Comparison of ENCODE assay signal across 16 cellular contexts in the genomic region with DNA sequence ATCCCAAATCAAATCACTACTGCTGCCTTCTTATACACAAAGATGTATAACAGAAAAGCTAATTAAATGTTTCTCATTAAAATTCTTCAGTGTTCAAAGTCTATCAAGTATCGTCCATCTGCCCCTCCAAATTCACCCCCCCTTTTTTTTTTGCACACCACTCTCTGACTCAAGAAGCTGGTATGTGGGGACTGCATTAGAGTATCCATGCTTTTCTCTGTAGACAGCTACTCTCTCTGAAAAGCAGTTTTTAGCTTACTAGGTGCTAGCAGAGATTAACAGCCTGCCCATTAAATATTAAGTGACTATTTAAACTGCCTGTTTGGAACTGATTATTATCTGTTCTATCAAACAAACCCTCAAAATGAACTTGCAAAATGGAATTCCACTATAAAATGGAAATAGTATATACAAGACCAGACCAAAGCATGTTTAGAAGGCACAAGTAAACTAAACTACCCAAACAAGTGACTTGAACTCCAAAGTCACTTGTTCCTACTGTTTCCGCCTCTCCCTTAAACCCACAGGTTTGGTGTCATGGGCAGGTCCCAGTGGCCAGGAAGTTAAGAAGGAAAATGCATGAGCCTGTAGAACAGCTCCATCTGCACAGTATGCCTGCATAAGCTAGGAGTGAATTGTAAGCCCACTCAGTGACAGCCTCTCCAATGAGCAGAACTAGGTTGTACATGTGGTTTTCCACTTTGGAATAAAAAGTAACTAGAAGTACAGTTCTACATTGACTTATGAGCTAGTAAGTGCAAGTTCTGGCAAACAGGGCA. TPM values are rescaled to one million over a fixed set of nuclear protein-coding genes. Genes with fewer than 3 reads are reported as not detected.
DNase-seq lines count a peak whose midpoint lies in the region; ATAC-seq, FAIRE-seq and TF ChIP-seq lines count a peak whose summit lies in the region.
"Had no signal": no experiment of that assay in that cellular context is flagged by ENCODE, and none has a peak within 500 bp of the region (broad histone marks: within the 10 kb centered on the region; RNA-seq: fewer than 3 reads in every experiment).

No MANE protein-coding gene starts in this region.

- no peak for TF ChIP-seq POLR2A in H54 (IDR thresholded peaks at IDR 0.05; ENCODE audit: low read depth, low read length)

- H3K27me3 ChIP-seq in SK-N-SH (ENCODE audit: insufficient read depth) (no peaks in the 10 kb centered on the region), fibroblast of lung (ENCODE audit: control insufficient read depth, insufficient read depth, low read length) (no peaks in the 10 kb centered on the region), psoas muscle (ENCODE audit: insufficient read depth in 3 of 3, low read length in 2 of 3) (no peaks in the 10 kb centered on the region), PC-9 (ENCODE audit: insufficient read depth, low read depth) (no peaks in the 10 kb centered on the region)

- TF ChIP-seq RAD21 in SK-N-SH (IDR thresholded peaks at IDR 0.05; ENCODE audit: low read length): no peak

- H3F3A ChIP-seq in SK-N-SH (replicated peaks; ENCODE audit: insufficient read depth) (peaks cover 30% of the 10 kb centered on the region), PC-9 (ENCODE audit: insufficient read depth, low read depth) (peaks cover 2% of the 10 kb centered on the region; the same call in 1 of the 2 replicates)

- POLR2A ChIA-PET in SK-N-SH (lab: Yijun Ruan, JAX) (no interaction called here), PC-9 (lab: Charles Lee; ENCODE audit: unreplicated experiment) (no interaction called here)

- no TSS peak for BruUV-seq in PC-9 (replicated peaks; lab: Mats Ljungman, UMichigan)

- peak overlapping the region; percentile 50; the same call in 1 of the 2 replicates for H3K9ac ChIP-seq in SK-N-SH
- no peak overlapping the region for H3K9ac ChIP-seq in fibroblast of lung (ENCODE audit: insufficient read depth, low read length)

- ATAC-seq in psoas muscle: peak in 3 of 4 donors; percentile 20 to 57 (median 46)
- ATAC-seq: left colon, natural killer cell, WTC11 had no signal

- 44% methylated on average over 2 of the region's 2 CpGs for WGBS in SK-N-SH (ENCODE audit: low lambda C conversion rate)
- 61 to 81% (median 73%) methylated on average over 2 of the region's 2 CpGs for WGBS in psoas muscle, 3 donors

- H4K20me1 ChIP-seq in SK-N-SH (ENCODE audit: insufficient read depth) (no peaks in the 10 kb centered on the region), fibroblast of lung (ENCODE audit: control insufficient read depth, extremely low read depth, insufficient read depth, low read length) (no peaks in the 10 kb centered on the region), PC-9 (ENCODE audit: insufficient read depth) (no peaks in the 10 kb centered on the region)

- H3K36me3 ChIP-seq in SK-N-SH (replicated peaks in 1 of 2; ENCODE audit: control insufficient read depth in 1 of 2, insufficient read depth in 2 of 2, low read length in 1 of 2): no peaks in the 10 kb centered on the region
- no peaks in the 10 kb centered on the region for H3K36me3 ChIP-seq in fibroblast of lung (ENCODE audit: control insufficient read depth, insufficient read depth, low read length)
- H3K36me3 ChIP-seq in psoas muscle (ENCODE audit: insufficient read depth in 1 of 2, low read depth in 1 of 2): peaks cover 0 to 3% of the 10 kb centered on the region in 2 donors
- no peaks in the 10 kb centered on the region for H3K36me3 ChIP-seq in PC-9 (ENCODE audit: low read depth)

- no peak for TF ChIP-seq CTCF in SK-N-SH (IDR thresholded peaks at IDR 0.05)
- no peak for TF ChIP-seq CTCF in fibroblast of lung (conservative IDR thresholded peaks at IDR 0.05 in 1 of 2, IDR thresholded peaks at IDR 0.05 in 1 of 2; ENCODE audit: low read depth in 1 of 2, low read length in 2 of 2)
- TF ChIP-seq CTCF in psoas muscle (IDR thresholded peaks at IDR 0.05): no peak
- TF ChIP-seq CTCF in PC-9 (conservative IDR thresholded peaks at IDR 0.05): no peak

- DNase-seq in H54 (ENCODE audit: insufficient read length, low spot score) (no peak), SK-N-SH (no peak), fibroblast of lung (ENCODE audit: low read depth in 2 of 2) (peak; percentile 62 to 74), psoas muscle (no peak), NCI-H187 (lab: John Stamatoyannopoulos, UW) (no peak), NOMO-1 (lab: John Stamatoyannopoulos, UW; ENCODE audit: unreplicated experiment in 2 of 2) (no peak), PC-9 (no peak)
- DNase-seq in NK-92 treated with Interleukin-12 subunit alpha and Interleukin-12 subunit beta, amount 100 ng/mL, for 24 hours (lab: John Stamatoyannopoulos, UW): no peak
- DNase-seq: activated CD8-positive, alpha-beta memory T cell treated with anti-CD3 and anti-CD28 coated beads, Interleukin-2, amount 50 U/mL, for 48 hours; CD4-positive, CD25-positive, alpha-beta regulatory T cell; glutamatergic neuron; left colon; natural killer cell; NCI-H1417 treated with DMSO at 0.1 percent for 48 hours; NCI-H524 had no signal

- CTCF ChIA-PET in SK-N-SH (lab: Yijun Ruan, JAX): no interaction called here
- CTCF ChIA-PET in PC-9 (lab: Charles Lee): no interaction called here

- H2AFZ ChIP-seq in SK-N-SH (ENCODE audit: low read depth) (peak overlapping the region; percentile 57; the same call in 1 of the 2 replicates), fibroblast of lung (ENCODE audit: low read length) (no peak overlapping the region), PC-9 (no peak overlapping the region)

- H3K79me2 ChIP-seq in SK-N-SH (ENCODE audit: insufficient read depth): peaks cover 41% of the 10 kb centered on the region
- peaks cover 55% of the 10 kb centered on the region for H3K79me2 ChIP-seq in fibroblast of lung (ENCODE audit: control insufficient read depth, insufficient read depth, low read length)
- H3K79me2 ChIP-seq in PC-9 (ENCODE audit: low read depth): no peaks in the 10 kb centered on the region

- H3K9me2 ChIP-seq in SK-N-SH: no peaks in the 10 kb centered on the region
- no peaks in the 10 kb centered on the region for H3K9me2 ChIP-seq in PC-9 (ENCODE audit: insufficient read depth)

- H3K4me2 ChIP-seq in SK-N-SH: peak overlapping the region; percentile 64
- peak overlapping the region; percentile 73 for H3K4me2 ChIP-seq in fibroblast of lung (ENCODE audit: extremely low read depth, insufficient read depth, low read length)
- no peak overlapping the region for H3K4me2 ChIP-seq in PC-9

- intact Hi-C loops in psoas muscle (cut with DNase I) (no loop called here), PC-9 (cut with micrococcal nuclease; ENCODE audit: unreplicated experiment) (no loop called here)

- peak in 1 of 2 experiments; percentile 12; a peak in 1 of 4 replicates for TF ChIP-seq EP300 in SK-N-SH (IDR thresholded peaks at IDR 0.05; ENCODE audit: borderline replicate concordance in 1 of 2, low read depth in 1 of 2, low read length in 1 of 2)

- H3K27ac ChIP-seq in SK-N-SH (ENCODE audit: low read depth in 2 of 2, low read length in 1 of 2): peak overlapping the region; percentile 50 to 69; a peak in 3 of 4 replicates
- peak overlapping the region; percentile 63 for H3K27ac ChIP-seq in fibroblast of lung (ENCODE audit: insufficient read depth, low read length)
- peak overlapping the region; percentile 46 for H3K27ac ChIP-seq in psoas muscle
- H3K27ac ChIP-seq in PC-9: no peak overlapping the region

- H3K4me3 ChIP-seq in SK-N-SH (ENCODE audit: low read depth in 2 of 2, low read length in 1 of 2) (peak overlapping the region; percentile 9 to 25; a peak in 2 of 4 replicates), fibroblast of lung (replicated peaks in 1 of 4; ENCODE audit: control extremely low read depth in 1 of 4, insufficient read depth in 1 of 4, low read depth in 3 of 4, low read length in 4 of 4) (peak overlapping the region in 1 of 4 experiments; percentile 6), psoas muscle (no peak overlapping the region), PC-9 (no peak overlapping the region)

- FAIRE-seq in H54 (lab: Jason Lieb, UNC): peak; percentile 85

- H3K9me3 ChIP-seq in SK-N-SH (no peaks in the 10 kb centered on the region), fibroblast of lung (ENCODE audit: control insufficient read depth, insufficient read depth, low read depth, low read length) (no peaks in the 10 kb centered on the region), psoas muscle (no peaks in the 10 kb centered on the region), PC-9 (ENCODE audit: insufficient read depth, low read depth) (no peaks in the 10 kb centered on the region)

- peaks cover 0 to 24% of the 10 kb centered on the region in 2 experiments; a peak in 2 of 4 replicates for H3K4me1 ChIP-seq in SK-N-SH (ENCODE audit: control insufficient read depth in 1 of 2, insufficient read depth in 2 of 2, low read depth in 1 of 2, low read length in 1 of 2)
- peaks cover 8% of the 10 kb centered on the region for H3K4me1 ChIP-seq in fibroblast of lung (ENCODE audit: control insufficient read depth, extremely low read depth, insufficient read depth, low read length)
- H3K4me1 ChIP-seq in psoas muscle: peaks cover 81% of the 10 kb centered on the region
- H3K4me1 ChIP-seq in PC-9 (replicated peaks; ENCODE audit: insufficient read depth): peaks cover 3% of the 10 kb centered on the region

TF ChIP-seq in SK-N-SH, 30 proteins besides CTCF, POLR2A, EP300 and RAD21 (continues in another document):
- TF ChIP-seq TEAD4 (IDR thresholded peaks at IDR 0.05; ENCODE audit: borderline replicate concordance, insufficient read depth) (peak; percentile 74; the same call in 1 of the 2 replicates), SMC3 (IDR thresholded peaks at IDR 0.05; ENCODE audit: low read depth, low read length) (no peak), USF2 (IDR thresholded peaks at IDR 0.05; ENCODE audit: borderline replicate concordance, low read depth, low read length) (no peak)
- TF ChIP-seq, protein P1, sequence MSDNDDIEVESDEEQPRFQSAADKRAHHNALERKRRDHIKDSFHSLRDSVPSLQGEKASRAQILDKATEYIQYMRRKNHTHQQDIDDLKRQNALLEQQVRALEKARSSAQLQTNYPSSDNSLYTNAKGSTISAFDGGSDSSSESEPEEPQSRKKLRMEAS (IDR thresholded peaks at IDR 0.05; ENCODE audit: low read depth): peak; percentile 40; the same call in 1 of the 2 replicates

RNA-seq across cellular contexts. Expression of gene GBE1, which starts 32.5 kb away (rescaled TPM):
- polyA plus RNA-seq in SK-N-SH (2012; rRNA removed) (14.2 and 18.6 TPM in 2 replicates), fibroblast of lung (108 and 153 TPM in 2 replicates), psoas muscle (100 to 1,000 TPM; 112 to 290 (median 198) TPM)
- 21.9 and 22.4 TPM in 2 replicates for polyA plus RNA-seq in SK-N-SH (2012; cell fraction: cytosol; rRNA removed)
- 6.4 and 17.7 TPM in 2 replicates for polyA plus RNA-seq in SK-N-SH (2012; cell fraction: nucleus; rRNA removed)
- total RNA-seq in fibroblast of lung (167 and 232 TPM in 2 replicates), psoas muscle (100 to 1,000 TPM in 3 of 4 donors, 10 to 100 TPM in 1; 99.7 to 261 (median 185) TPM), PC-9 (2021) (23.1 and 31.2 TPM in 2 replicates)
- polyA plus RNA-seq in fibroblast of lung (2012): 93.6 and 118 TPM in 2 replicates
- polyA minus RNA-seq in fibroblast of lung (ENCODE audit: low replicate concordance): 16.7 and 23.4 TPM in 2 replicates

Comparison
In these comparisons a context has a peak if more than half of its experiments do, and no peak if none do; other contexts are left out.
1. DNase-seq: peak in fibroblast of lung (2 of 2); none in H54 (single experiment), SK-N-SH (single experiment), psoas muscle (0 of 2), NK-92 treated with Interleukin-12 subunit alpha and Interleukin-12 subunit beta, amount 100 ng/mL, for 24 hours (single experiment), NCI-H187 (0 of 2), NOMO-1 (0 of 2) and PC-9 (0 of 2).
2. H3K4me3 ChIP-seq: peak in SK-N-SH (2 of 2); none in psoas muscle (single experiment) and PC-9 (single experiment).